Comparison of ENCODE assay signal across 8 cellular contexts in genomic region chr1:86914635-86914997, GRCh38. TPM values are rescaled to one million over a fixed set of nuclear protein-coding genes. Genes with fewer than 3 reads are reported as not detected.
A peak's percentile ranks its signal among the peaks of the same experiment; 100 is the strongest.
DNase-seq lines count a peak whose midpoint lies in the region; ATAC-seq and TF ChIP-seq lines count a peak whose summit lies in the region.

Gene HS2ST1 (plus strand): TSS chr1:86914635.

- H3K4me2 ChIP-seq in mammary epithelial cell (ENCODE audit: insufficient read depth, low read depth, low read length) (peak within 1 kb of the TSS; percentile 76), mesenchymal stem cell (ENCODE audit: low read length, poor library complexity, severe bottlenecking) (peak within 1 kb of the TSS; percentile 91)

- H2BK12ac ChIP-seq in mesenchymal stem cell (ENCODE audit: low read length in 2 of 2), result peak within 1 kb of the TSS in 1 of 2 experiments; percentile 64

- H3K36me3 ChIP-seq in mammary epithelial cell (ENCODE audit: insufficient read depth, low read length), result no peaks in the 10 kb centered on the region
- H3K36me3 ChIP-seq in mesenchymal stem cell (ENCODE audit: control insufficient read depth in 1 of 2, insufficient read depth in 2 of 2, low read depth in 1 of 2, low read length in 2 of 2), result peaks cover 3 to 7% of the 10 kb centered on the region in 2 experiments
- H3K36me3 ChIP-seq in urinary bladder (ENCODE audit: insufficient read depth), result no peaks in the 10 kb centered on the region

- H3K9me3 ChIP-seq in mammary epithelial cell (replicated peaks; ENCODE audit: insufficient read depth, low read length) (no peaks in the 10 kb centered on the region), mesenchymal stem cell (ENCODE audit: control insufficient read depth, low read length) (no peaks in the 10 kb centered on the region)

- TF ChIP-seq CTCF in mammary epithelial cell (conservative IDR thresholded peaks at IDR 0.05 in 1 of 2, IDR thresholded peaks at IDR 0.05 in 1 of 2; ENCODE audit: extremely low read depth in 1 of 2, insufficient read depth in 1 of 2, low read depth in 1 of 2, low read length in 2 of 2), result no peak

- H3K79me2 ChIP-seq in mammary epithelial cell (ENCODE audit: insufficient read depth, low read length), result peaks cover 86% of the 10 kb centered on the region

- H3K27ac ChIP-seq in mammary epithelial cell (ENCODE audit: insufficient read depth, low read depth, low read length), result peak within 1 kb of the TSS; percentile 94
- peak within 1 kb of the TSS; percentile 83 for H3K27ac ChIP-seq in mesenchymal stem cell (ENCODE audit: low read length, poor library complexity, severe bottlenecking)
- peak within 1 kb of the TSS; percentile 85 for H3K27ac ChIP-seq in urinary bladder (ENCODE audit: low read depth)

- H3K4me3 ChIP-seq in mammary epithelial cell (replicated peaks in 1 of 3; ENCODE audit: insufficient read depth in 1 of 3, low read depth in 2 of 3, low read length in 3 of 3) (peak within 1 kb of the TSS; percentile 89 to 98 (median 92)), mesenchymal stem cell (ENCODE audit: insufficient read depth in 1 of 2, low read depth in 1 of 2, low read length in 2 of 2) (peak within 1 kb of the TSS; percentile 86 to 99), urinary bladder (ENCODE audit: low read depth, low read length) (peak within 1 kb of the TSS; percentile 93)

- no peak for DNase-seq in activated naive CD8-positive, alpha-beta T cell treated with anti-CD3 and anti-CD28 coated beads for 36 hours
- DNase-seq in activated naive CD8-positive, alpha-beta T cell treated with anti-CD3 and anti-CD28 coated beads, Interleukin-2, amount 50 U/mL, for 24 hours, result no peak
- DNase-seq in mammary epithelial cell, result no peak
- no peak for DNase-seq in mesenchymal stem cell
- DNase-seq in NCI-H1048 (lab: John Stamatoyannopoulos, UW), result no peak

- H3K4me1 ChIP-seq in mammary epithelial cell (ENCODE audit: insufficient read depth, low read length) (peaks cover 10% of the 10 kb centered on the region), mesenchymal stem cell (ENCODE audit: control insufficient read depth, insufficient read depth, low read depth, low read length) (peaks cover 5% of the 10 kb centered on the region), urinary bladder (ENCODE audit: insufficient read depth) (no peaks in the 10 kb centered on the region)

- no peak within 1 kb of the TSS for H3K4me3 Mint-ChIP-seq in activated naive CD8-positive, alpha-beta T cell treated with anti-CD3 and anti-CD28 coated beads for 36 hours
- H3K4me3 Mint-ChIP-seq in activated naive CD8-positive, alpha-beta T cell treated with anti-CD3 and anti-CD28 coated beads, Interleukin-2, amount 50 U/mL, for 24 hours, result no peak within 1 kb of the TSS

- peaks cover 3% of the 10 kb centered on the region for H3K79me1 ChIP-seq in mesenchymal stem cell (replicated peaks; ENCODE audit: low read length, poor library complexity, severe bottlenecking)

- peak within 1 kb of the TSS; percentile 95 for H3K9ac ChIP-seq in mammary epithelial cell (ENCODE audit: insufficient read depth, low read length)
- peak within 1 kb of the TSS; percentile 99 for H3K9ac ChIP-seq in mesenchymal stem cell (ENCODE audit: low read length)

- peak within 1 kb of the TSS; percentile 92 for H2BK5ac ChIP-seq in mesenchymal stem cell (ENCODE audit: low read depth, low read length, poor library complexity, severe bottlenecking)

- H3K27ac Mint-ChIP-seq in activated naive CD8-positive, alpha-beta T cell treated with anti-CD3 and anti-CD28 coated beads for 36 hours, result no peak within 1 kb of the TSS
- no peak within 1 kb of the TSS for H3K27ac Mint-ChIP-seq in activated naive CD8-positive, alpha-beta T cell treated with anti-CD3 and anti-CD28 coated beads, Interleukin-2, amount 50 U/mL, for 24 hours

- intact Hi-C loops in mammary epithelial cell (cut with micrococcal nuclease), result loop anchor here (2.0 to 5.0 kb wide), 6 partner anchors 18 to 134 kb away; no protein-coding TSS in a partner anchor

- WGBS in mammary epithelial cell (ENCODE audit: low coverage, missing lambda C conversion rate), result no CpG with 5 or more reads among the region's 41 CpGs
- WGBS in mesenchymal stem cell, result under 1% methylated on average over 26 of the region's 41 CpGs
- WGBS in urinary bladder, result under 1% methylated on average over 41 of the region's 41 CpGs

- no peaks in the 10 kb centered on the region for H3K27me3 Mint-ChIP-seq in activated naive CD8-positive, alpha-beta T cell treated with anti-CD3 and anti-CD28 coated beads for 36 hours
- H3K27me3 Mint-ChIP-seq in activated naive CD8-positive, alpha-beta T cell treated with anti-CD3 and anti-CD28 coated beads, Interleukin-2, amount 50 U/mL, for 24 hours, result no peaks in the 10 kb centered on the region

- H3K36me3 Mint-ChIP-seq in activated naive CD8-positive, alpha-beta T cell treated with anti-CD3 and anti-CD28 coated beads for 36 hours, result peaks cover 28% of the 10 kb centered on the region
- H3K36me3 Mint-ChIP-seq in activated naive CD8-positive, alpha-beta T cell treated with anti-CD3 and anti-CD28 coated beads, Interleukin-2, amount 50 U/mL, for 24 hours (ENCODE audit: low read depth), result peaks cover 18% of the 10 kb centered on the region

- peak within 1 kb of the TSS; percentile 13 for H2AK5ac ChIP-seq in mesenchymal stem cell (ENCODE audit: low read length, severe bottlenecking)

- H2BK120ac ChIP-seq in mesenchymal stem cell (ENCODE audit: low read depth, low read length), result peak within 1 kb of the TSS; percentile 82

- peak within 1 kb of the TSS; percentile 85 for H4K91ac ChIP-seq in mesenchymal stem cell (ENCODE audit: low read length)

- H3K4ac ChIP-seq in mesenchymal stem cell (ENCODE audit: low read depth in 1 of 2, low read length in 2 of 2), result peak within 1 kb of the TSS; percentile 73 to 91

- in situ Hi-C loops in mammary epithelial cell (cut with MboI; ENCODE audit: low sequenced_read_pairs in 2 of 2), result loop anchor here in 1 of 2 donors (10.0 kb wide), 1 partner anchor 140 kb away; no protein-coding TSS in a partner anchor

- peak within 1 kb of the TSS; percentile 93 for H2AFZ ChIP-seq in mammary epithelial cell (ENCODE audit: low read depth, low read length)
- H2AFZ ChIP-seq in mesenchymal stem cell (ENCODE audit: low read depth, low read length), result peak within 1 kb of the TSS; percentile 81

- peak within 1 kb of the TSS; percentile 99 for H2BK15ac ChIP-seq in mesenchymal stem cell (ENCODE audit: low read depth, poor library complexity, severe bottlenecking)

- no peaks in the 10 kb centered on the region for H4K20me1 ChIP-seq in mammary epithelial cell (ENCODE audit: insufficient read depth, low read length)

- H4K8ac ChIP-seq in mesenchymal stem cell (ENCODE audit: low read length), result peak within 1 kb of the TSS; percentile 94

- no peaks in the 10 kb centered on the region for H3K9me3 Mint-ChIP-seq in activated naive CD8-positive, alpha-beta T cell treated with anti-CD3 and anti-CD28 coated beads for 36 hours
- no peaks in the 10 kb centered on the region for H3K9me3 Mint-ChIP-seq in activated naive CD8-positive, alpha-beta T cell treated with anti-CD3 and anti-CD28 coated beads, Interleukin-2, amount 50 U/mL, for 24 hours

- peaks cover 36% of the 10 kb centered on the region for H3K4me1 Mint-ChIP-seq in activated naive CD8-positive, alpha-beta T cell treated with anti-CD3 and anti-CD28 coated beads for 36 hours
- peaks cover 40% of the 10 kb centered on the region for H3K4me1 Mint-ChIP-seq in activated naive CD8-positive, alpha-beta T cell treated with anti-CD3 and anti-CD28 coated beads, Interleukin-2, amount 50 U/mL, for 24 hours

- dilution Hi-C loops in mammary epithelial cell (cut with HindIII; ENCODE audit: low sequenced_read_pairs), result no loop called here

- peak within 1 kb of the TSS; percentile 90 to 97 for H3K18ac ChIP-seq in mesenchymal stem cell (ENCODE audit: low read depth in 1 of 2, low read length in 2 of 2)

- no peak for ATAC-seq in activated naive CD8-positive, alpha-beta T cell treated with anti-CD3 and anti-CD28 coated beads, Interleukin-2, amount 50 U/mL, for 24 hours
- no peak for ATAC-seq in GM21515 (IDR thresholded peaks at IDR 0.05; ENCODE audit: unreplicated experiment)
- no peak for ATAC-seq in HG03565 (IDR thresholded peaks at IDR 0.05; ENCODE audit: unreplicated experiment)

- H3K27me3 ChIP-seq in mammary epithelial cell (ENCODE audit: insufficient read depth, low read length), result no peaks in the 10 kb centered on the region
- no peaks in the 10 kb centered on the region for H3K27me3 ChIP-seq in mesenchymal stem cell (ENCODE audit: control insufficient read depth in 1 of 2, insufficient read depth in 1 of 2, low read length in 2 of 2)

- peak within 1 kb of the TSS in 1 of 2 experiments; percentile 99 for H3K23ac ChIP-seq in mesenchymal stem cell (ENCODE audit: low read length in 2 of 2)

- TSS peak; percentile 26 for BruUV-seq in mammary epithelial cell (replicated peaks; lab: Mats Ljungman, UMichigan)

- CTCF ChIA-PET in mammary epithelial cell (lab: Charles Lee; ENCODE audit: low non-redundant PET), result no interaction called here

- peak within 1 kb of the TSS; percentile 62 to 95 for H3K14ac ChIP-seq in mesenchymal stem cell (ENCODE audit: low read length in 2 of 2)

RNA-seq across cellular contexts. Expression of gene HS2ST1, which starts in this region (rescaled TPM):
- 10 to 100 TPM; 22.9 to 23.8 TPM for total RNA-seq in activated naive CD8-positive, alpha-beta T cell treated with anti-CD3 and anti-CD28 coated beads for 36 hours
- total RNA-seq in mammary epithelial cell, result 10 to 100 TPM; 21.8 to 28.2 TPM
- polyA plus RNA-seq in mammary epithelial cell, result 6.9 TPM
- polyA minus RNA-seq in mammary epithelial cell, result 34.6 TPM
- 18.9 TPM for polyA plus RNA-seq in mesenchymal stem cell (2013, experiment 1 of 2)
- polyA plus RNA-seq in mesenchymal stem cell (2013, experiment 2 of 2), result 19.8 TPM
- 36.9 TPM for total RNA-seq in urinary bladder
- 12.1 TPM for polyA plus RNA-seq in urinary bladder
